Comparison of ENCODE assay signal across 10 cellular contexts in genomic region chr12:6231359-6232268, GRCh38. TPM values are rescaled to one million over a fixed set of nuclear protein-coding genes. Genes with fewer than 3 reads are reported as not detected.
DNase-seq lines count a peak whose midpoint lies in the region; ATAC-seq, FAIRE-seq and TF ChIP-seq lines count a peak whose summit lies in the region.
"Had no signal": no experiment of that assay in that cellular context is flagged by ENCODE, and none has a peak within 500 bp of the region (broad histone marks: within the 10 kb centered on the region; RNA-seq: fewer than 3 reads in every experiment).

No MANE protein-coding gene starts in this region.

- TF ChIP-seq EP300 in HepG2 (IDR thresholded peaks at IDR 0.05; ENCODE audit: low read depth in 2 of 2, low read length in 2 of 2) (no peak), HepG2 (CRISPR knock-in tag; IDR thresholded peaks at IDR 0.05; ENCODE audit: borderline replicate concordance) (no peak)

- no peak for TF ChIP-seq POLR2A in HepG2 (IDR thresholded peaks at IDR 0.05; ENCODE audit: insufficient read depth in 1 of 2, low read depth in 2 of 2, low read length in 2 of 2)
- no peak for TF ChIP-seq POLR2A in right lobe of liver (IDR thresholded peaks at IDR 0.05)

- peak overlapping the region in 8 of 9 donors; percentile 24 to 98 (median 92) for H3K27ac Mint-ChIP-seq in naive thymus-derived CD4-positive, alpha-beta T cell

- in situ Hi-C loops in HepG2 (cut with HindIII; ENCODE audit: extremely low pct_ligation_motif_present, low pct_unique_long_range_greater_than_20kb) = loop anchor here (5.0 kb wide), 2 partner anchors 34 to 46 kb away; no protein-coding TSS in a partner anchor

- H3K4me3 Mint-ChIP-seq in naive thymus-derived CD4-positive, alpha-beta T cell = peak overlapping the region in 6 of 10 donors; percentile 15 to 82 (median 56)

- H3K4me2 ChIP-seq in HepG2 (ENCODE audit: low read depth, low read length) = peak overlapping the region; percentile 49; the same call in 1 of the 2 replicates

- no peaks in the 10 kb centered on the region for H3K9me3 ChIP-seq in HepG2 (ENCODE audit: low read length)
- no peaks in the 10 kb centered on the region for H3K9me3 ChIP-seq in right lobe of liver
- no peaks in the 10 kb centered on the region for H3K9me3 ChIP-seq in naive thymus-derived CD4-positive, alpha-beta T cell (ENCODE audit: control insufficient read depth in 2 of 3, low read length in 3 of 3)
- no peaks in the 10 kb centered on the region for H3K9me3 ChIP-seq in WERI-Rb-1 (ENCODE audit: severe bottlenecking)

- ATAC-seq in HepG2 (no peak), right lobe of liver (no peak), HG03442 (IDR thresholded peaks at IDR 0.05; ENCODE audit: unreplicated experiment) (no peak), HG03045 (IDR thresholded peaks at IDR 0.05; ENCODE audit: unreplicated experiment) (no peak)
- ATAC-seq in naive thymus-derived CD4-positive, alpha-beta T cell = no peak

- FAIRE-seq in HepG2 (lab: Jason Lieb, UNC) = no peak
- FAIRE-seq: D721Med had no signal

- H3K36me3 ChIP-seq in HepG2 (replicated peaks in 1 of 2; ENCODE audit: control insufficient read depth in 1 of 2, insufficient read depth in 2 of 2, low read length in 2 of 2) (peaks cover 0 to 3% of the 10 kb centered on the region in 2 experiments; a peak in 2 of 5 replicates), right lobe of liver (peaks cover 0 to 4% (median 1%) of the 10 kb centered on the region in 4 donors), WERI-Rb-1 (no peaks in the 10 kb centered on the region)
- no peaks in the 10 kb centered on the region for H3K36me3 ChIP-seq in naive thymus-derived CD4-positive, alpha-beta T cell (ENCODE audit: control insufficient read depth in 2 of 3, insufficient read depth in 3 of 3, low read length in 3 of 3)

- no peaks in the 10 kb centered on the region for H3K36me3 Mint-ChIP-seq in naive thymus-derived CD4-positive, alpha-beta T cell

- H4K20me1 ChIP-seq in HepG2 (ENCODE audit: insufficient read depth, low read length) = no peaks in the 10 kb centered on the region

- no peak for DNase-seq in HepG2 (ENCODE audit: low spot score)
- no peak for DNase-seq in right lobe of liver
- peak; percentile 30 for DNase-seq in choroid plexus epithelial cell (ENCODE audit: low read depth)
- peak in 2 of 9 donors; percentile 12 for DNase-seq in naive thymus-derived CD4-positive, alpha-beta T cell
- no peak for DNase-seq in mesenteric fat pad (ENCODE audit: low spot score)
- DNase-seq in WERI-Rb-1 = no peak
- DNase-seq: NCI-H1436 had no signal

- H3K27me3 ChIP-seq in HepG2 (ENCODE audit: control insufficient read depth in 1 of 2, insufficient read depth in 2 of 2, low read length in 2 of 2) = no peaks in the 10 kb centered on the region
- no peaks in the 10 kb centered on the region for H3K27me3 ChIP-seq in right lobe of liver
- H3K27me3 ChIP-seq in naive thymus-derived CD4-positive, alpha-beta T cell (ENCODE audit: control insufficient read depth in 2 of 2, insufficient read depth in 2 of 2, low read length in 2 of 2) = no peaks in the 10 kb centered on the region
- H3K27me3 ChIP-seq in WERI-Rb-1 (ENCODE audit: insufficient read depth, low read depth, severe bottlenecking) = no peaks in the 10 kb centered on the region

- CTCF ChIA-PET in HepG2 (lab: Yijun Ruan, JAX; ENCODE audit: low intra/inter-chr PET ratio, low total read pairs) = no interaction called here
- CTCF ChIA-PET in naive thymus-derived CD4-positive, alpha-beta T cell (lab: Charles Lee) = no interaction called here

- peaks cover 22 to 43% (median 32%) of the 10 kb centered on the region in 7 donors for H3K4me1 Mint-ChIP-seq in naive thymus-derived CD4-positive, alpha-beta T cell

- no peak for TF ChIP-seq RAD21 in HepG2 (CRISPR knock-in tag; IDR thresholded peaks at IDR 0.05)

- intact Hi-C loops in HepG2 (cut with micrococcal nuclease; ENCODE audit: unreplicated experiment) (loop anchor here (5.0 kb wide), 1 partner anchor 36 kb away; no protein-coding TSS in a partner anchor), right lobe of liver (cut with DNase I) (no loop called here)
- intact Hi-C loops in naive thymus-derived CD4-positive, alpha-beta T cell (cut with micrococcal nuclease) = loop anchor here in 1 of 2 donors (2.0 to 5.0 kb wide), 2 partner anchors 34 to 47 kb away; no protein-coding TSS in a partner anchor

- H3K4me3 ChIP-seq in HepG2 (replicated peaks in 1 of 3; ENCODE audit: insufficient read depth in 1 of 3, low read depth in 2 of 3, low read length in 3 of 3) (no peak overlapping the region), right lobe of liver (no peak overlapping the region), choroid plexus epithelial cell (ENCODE audit: low read depth, low read length) (no peak overlapping the region), WERI-Rb-1 (ENCODE audit: low read depth, low read length) (no peak overlapping the region)
- no peak overlapping the region for H3K4me3 ChIP-seq in naive thymus-derived CD4-positive, alpha-beta T cell (ENCODE audit: low read length)

- H2AFZ ChIP-seq in HepG2 (ENCODE audit: low read length) = no peak overlapping the region

- POLR2A ChIA-PET in HepG2 (lab: Yijun Ruan, JAX) = interaction anchor here (0.7 to 2.1 kb wide), 9 partner anchors 10 to 173 kb away, joined by 3 to 10 read pairs (median 4); no protein-coding TSS in a partner anchor
- POLR2A ChIA-PET in naive thymus-derived CD4-positive, alpha-beta T cell (lab: Charles Lee) = no interaction called here

- peak overlapping the region; percentile 35 for H3K9ac ChIP-seq in HepG2 (ENCODE audit: insufficient read depth, low read depth, low read length)

- H3K9me3 Mint-ChIP-seq in naive thymus-derived CD4-positive, alpha-beta T cell = no peaks in the 10 kb centered on the region

- TF ChIP-seq CTCF in HepG2 (CRISPR knock-in tag; IDR thresholded peaks at IDR 0.05) (no peak), right lobe of liver (IDR thresholded peaks at IDR 0.05) (no peak), choroid plexus epithelial cell (conservative IDR thresholded peaks at IDR 0.05; ENCODE audit: low read depth, low read length) (no peak), WERI-Rb-1 (IDR thresholded peaks at IDR 0.05; ENCODE audit: low read depth, low read length) (no peak)

- H3K4me1 ChIP-seq in HepG2 (ENCODE audit: insufficient read depth, low read length) = peaks cover 97% of the 10 kb centered on the region
- peaks cover 0 to 7% (median 0%) of the 10 kb centered on the region in 4 donors for H3K4me1 ChIP-seq in right lobe of liver
- peaks cover 21 to 27% of the 10 kb centered on the region in 2 donors for H3K4me1 ChIP-seq in naive thymus-derived CD4-positive, alpha-beta T cell (ENCODE audit: control insufficient read depth in 2 of 2, insufficient read depth in 2 of 2, low read length in 2 of 2)

- no TSS peak for BruUV-seq in HepG2 (replicated peaks; lab: Mats Ljungman, UMichigan)

- peaks cover 0 to 2% (median 0%) of the 10 kb centered on the region in 5 donors for H3K27me3 Mint-ChIP-seq in naive thymus-derived CD4-positive, alpha-beta T cell

- WGBS in HepG2 (ENCODE audit: low lambda C conversion rate) = 91% methylated on average over 4 of the region's 5 CpGs
- no CpG with 5 or more reads among the region's 5 CpGs for WGBS in right lobe of liver (ENCODE audit: insufficient coverage, low coverage, low lambda C conversion rate, missing lambda C conversion rate)

- no peaks in the 10 kb centered on the region for H3K79me2 ChIP-seq in HepG2 (ENCODE audit: insufficient read depth, low read length)

- H3K27ac ChIP-seq in HepG2 (ENCODE audit: extremely low read length, insufficient read depth, low read length) (peak overlapping the region; percentile 69), right lobe of liver (no peak overlapping the region), WERI-Rb-1 (no peak overlapping the region)
- no peak overlapping the region for H3K27ac ChIP-seq in naive thymus-derived CD4-positive, alpha-beta T cell (ENCODE audit: low read depth, low read length)

TF ChIP-seq in HepG2, 621 proteins besides CTCF, POLR2A, EP300 and RAD21 (continues in another document):
- TF ChIP-seq ZBTB14 (CRISPR knock-in tag; IDR thresholded peaks at IDR 0.05) (no peak), TARDBP (CRISPR knock-in tag; IDR thresholded peaks at IDR 0.05) (no peak)

RNA-seq across cellular contexts. Expression of gene CD9, which starts 31.4 kb away (rescaled TPM):
- total RNA-seq in HepG2 (2016; rRNA removed; fragmentation: Illumina TruSeq; extraction: Trizol) (4.3 and 5.8 TPM in 2 replicates), right lobe of liver (10 to 100 TPM; 17.2 to 65.7 (median 34.2) TPM), mesenteric fat pad (57.7 TPM)
- total RNA-seq in HepG2 (2016; cell fraction: cytosol; rRNA removed; fragmentation: Illumina TruSeq; extraction: Trizol; ENCODE audit: low read depth) = 1.3 and 2.0 TPM in 2 replicates
- 2.4 and 6.9 TPM in 2 replicates for total RNA-seq in HepG2 (2016; cell fraction: insoluble cytoplasmic fraction; rRNA removed; fragmentation: Illumina TruSeq; extraction: Trizol)
- total RNA-seq in HepG2 (2016; cell fraction: membrane; rRNA removed; fragmentation: Illumina TruSeq; extraction: Trizol) = 2.1 and 2.4 TPM in 2 replicates
- total RNA-seq in HepG2 (2016; cell fraction: nucleus; rRNA removed; fragmentation: Illumina TruSeq; extraction: Trizol) = 5.9 and 6.5 TPM in 2 replicates
- polyA plus RNA-seq in HepG2 (2011; rRNA removed) = 38.3 and 40.1 TPM in 2 replicates
- polyA plus RNA-seq in HepG2 (2011; cell fraction: cytosol; rRNA removed) = 30.3 and 47.3 TPM in 2 replicates
- polyA plus RNA-seq in HepG2 (2011; cell fraction: nucleus; rRNA removed) = 15.2 and 20.2 TPM in 2 replicates
- 30.0 and 52.7 TPM in 2 replicates for polyA plus RNA-seq in HepG2 (2012)
- polyA plus RNA-seq in HepG2 (2016; cell fraction: cytosol; fragmentation: Illumina TruSeq; extraction: Trizol; ENCODE audit: low read depth) = 1.4 and 1.8 TPM in 2 replicates
- 5.2 and 5.4 TPM in 2 replicates for polyA plus RNA-seq in HepG2 (2016; cell fraction: insoluble cytoplasmic fraction; fragmentation: Illumina TruSeq; extraction: Trizol; ENCODE audit: low read depth)
- polyA plus RNA-seq in HepG2 (2016; cell fraction: membrane; fragmentation: Illumina TruSeq; extraction: Trizol; ENCODE audit: low read depth) = 1.9 and 2.4 TPM in 2 replicates
- polyA plus RNA-seq in HepG2 (2016; cell fraction: nucleus; fragmentation: Illumina TruSeq; extraction: Trizol; ENCODE audit: insufficient read depth, low read depth) = 10.1 and 12.9 TPM in 2 replicates
- polyA minus RNA-seq in HepG2 (2011; rRNA and poly(A)+ RNA removed; ENCODE audit: low replicate concordance) = 21.6 and 243 TPM in 2 replicates
- 12.1 and 13.6 TPM in 2 replicates for polyA minus RNA-seq in HepG2 (2011; cell fraction: cytosol; rRNA and poly(A)+ RNA removed)
- 8.9 and 10.4 TPM in 2 replicates for polyA minus RNA-seq in HepG2 (2011; cell fraction: nucleus; rRNA and poly(A)+ RNA removed)
- total RNA-seq in naive thymus-derived CD4-positive, alpha-beta T cell = 10 to 100 TPM in 1 of 5 experiments, 1 to 10 TPM in 4; 3.8 to 19.3 (median 7.5) TPM
- 10 to 100 TPM; 12.0 to 15.5 TPM for polyA plus RNA-seq in naive thymus-derived CD4-positive, alpha-beta T cell
